In the genomic region with DNA sequence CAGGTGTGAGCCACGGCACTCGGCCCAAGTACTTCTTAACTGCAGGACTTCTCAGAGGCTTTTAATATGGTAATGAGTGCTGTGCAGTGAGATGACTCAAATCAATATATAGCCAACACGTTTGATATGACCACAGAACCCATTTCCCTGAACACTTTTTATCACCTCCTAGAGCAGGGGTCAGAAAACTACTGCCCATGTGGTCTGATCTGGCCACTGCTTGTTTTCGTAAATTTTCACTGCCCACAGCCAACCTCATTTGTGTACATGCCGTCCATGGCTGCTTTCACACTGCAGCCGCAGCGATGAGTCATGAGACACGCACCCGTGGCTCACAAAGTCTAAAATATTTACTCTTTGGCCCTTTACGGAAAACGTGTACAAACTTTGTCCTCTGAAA, we compare ENCODE assay signal across 18 cellular contexts.
DNase-seq lines count a peak whose midpoint lies in the region; ATAC-seq, FAIRE-seq and TF ChIP-seq lines count a peak whose summit lies in the region.
"Had no signal": no experiment of that assay in that cellular context is flagged by ENCODE, and none has a peak within 500 bp of the region (broad histone marks: within the 10 kb centered on the region; RNA-seq: fewer than 3 reads in every experiment).

No MANE protein-coding gene starts in this region.

- no peak overlapping the region for H3K27ac Mint-ChIP-seq in Calu3 (ENCODE audit: unreplicated experiment)
- no peak overlapping the region for H3K27ac Mint-ChIP-seq in activated naive CD4-positive, alpha-beta T cell treated with anti-CD3 and anti-CD28 coated beads for 36 hours
- no peak overlapping the region for H3K27ac Mint-ChIP-seq in CD8-positive, alpha-beta memory T cell
- H3K27ac Mint-ChIP-seq: activated CD4-positive, alpha-beta T cell treated with anti-CD3 and anti-CD28 coated beads, Interleukin-2, amount 10 ng/mL, durations not matched to agents 7 days and 5 days; stimulated activated naive B cell treated with anti-CD40 and anti-IgM and Interleukin-4, amounts not matched to agents 10 μg/mL and 1 μg/mL and 100 μg/mL, for 72 hours had no signal

- TF ChIP-seq POLR2A in K562 (conservative IDR thresholded peaks at IDR 0.05) (no peak), right lobe of liver (IDR thresholded peaks at IDR 0.05) (no peak)

- no peak for TF ChIP-seq CTCF in Calu3 (IDR thresholded peaks at IDR 0.05; ENCODE audit: unreplicated experiment)
- no peak for TF ChIP-seq CTCF in K562 (IDR thresholded peaks at IDR 0.05 in 2 of 3, conservative IDR thresholded peaks at IDR 0.05 in 1 of 3; ENCODE audit: insufficient read depth in 2 of 3, low read depth in 1 of 3, low read length in 3 of 3)
- no peak for TF ChIP-seq CTCF in right lobe of liver (IDR thresholded peaks at IDR 0.05)

- TF ChIP-seq EP300 in K562 (IDR thresholded peaks at IDR 0.05; ENCODE audit: low read length), result no peak

- no peaks in the 10 kb centered on the region for H3K4me1 ChIP-seq in K562 (replicated peaks in 1 of 2; ENCODE audit: control insufficient read depth in 2 of 2, insufficient read depth in 2 of 2, low read length in 2 of 2)
- no peaks in the 10 kb centered on the region for H3K4me1 ChIP-seq in right lobe of liver
- no peaks in the 10 kb centered on the region for H3K4me1 ChIP-seq in CD8-positive, alpha-beta memory T cell (ENCODE audit: insufficient read depth, low read length)
- H3K4me1 ChIP-seq: BLaER1, left lung had no signal

- no peak overlapping the region for H3K4me2 ChIP-seq in K562 (ENCODE audit: insufficient read depth, low read length)
- H3K4me2 ChIP-seq: BLaER1 had no signal

- H3K4me3 ChIP-seq in K562, result no peak overlapping the region
- H3K4me3 ChIP-seq in right lobe of liver, result no peak overlapping the region
- no peak overlapping the region for H3K4me3 ChIP-seq in CD8-positive, alpha-beta memory T cell (ENCODE audit: low read length)
- H3K4me3 ChIP-seq: BLaER1, left lung had no signal

- H3K27ac ChIP-seq in K562 (ENCODE audit: extremely low read depth, low read depth, low read length) (no peak overlapping the region), right lobe of liver (peak overlapping the region in 1 of 3 donors; percentile 61)
- no peak overlapping the region for H3K27ac ChIP-seq in CD8-positive, alpha-beta memory T cell (ENCODE audit: low read depth, low read length)
- H3K27ac ChIP-seq: BLaER1, left lung had no signal

- TF ChIP-seq RAD21 in K562 (CRISPR knock-in tag; conservative IDR thresholded peaks at IDR 0.05 in 1 of 2, IDR thresholded peaks at IDR 0.05 in 1 of 2), result no peak

- H4K20me1 ChIP-seq in K562 (replicated peaks; ENCODE audit: control insufficient read depth, insufficient read depth, low read length), result 0 out of 2 replicates have a peak, but pooled peaks cover 5% of the 10 kb centered on the region
- H4K20me1 ChIP-seq: BLaER1 had no signal

- no peaks in the 10 kb centered on the region for H3K9me3 ChIP-seq in K562 (replicated peaks; ENCODE audit: control insufficient read depth, insufficient read depth, low read depth, low read length)
- no peaks in the 10 kb centered on the region for H3K9me3 ChIP-seq in right lobe of liver
- no peaks in the 10 kb centered on the region for H3K9me3 ChIP-seq in CD8-positive, alpha-beta memory T cell (ENCODE audit: low read length)
- H3K9me3 ChIP-seq: BLaER1, left lung had no signal

- no peaks in the 10 kb centered on the region for H3K36me3 Mint-ChIP-seq in Calu3 (ENCODE audit: insufficient read depth, unreplicated experiment)
- no peaks in the 10 kb centered on the region for H3K36me3 Mint-ChIP-seq in activated naive CD4-positive, alpha-beta T cell treated with anti-CD3 and anti-CD28 coated beads for 36 hours (ENCODE audit: low read depth)
- no peaks in the 10 kb centered on the region for H3K36me3 Mint-ChIP-seq in CD8-positive, alpha-beta memory T cell
- H3K36me3 Mint-ChIP-seq: stimulated activated naive B cell treated with anti-CD40 and anti-IgM and Interleukin-4, amounts not matched to agents 10 μg/mL and 1 μg/mL and 100 μg/mL, for 72 hours had no signal

- peak overlapping the region; percentile 20 for H3K4me3 Mint-ChIP-seq in Calu3 (ENCODE audit: low read depth, unreplicated experiment)
- no peak overlapping the region for H3K4me3 Mint-ChIP-seq in activated naive CD4-positive, alpha-beta T cell treated with anti-CD3 and anti-CD28 coated beads for 36 hours
- H3K4me3 Mint-ChIP-seq in CD8-positive, alpha-beta memory T cell, result no peak overlapping the region
- H3K4me3 Mint-ChIP-seq: activated CD4-positive, alpha-beta T cell treated with anti-CD3 and anti-CD28 coated beads, Interleukin-2, amount 10 ng/mL, durations not matched to agents 7 days and 5 days; stimulated activated naive B cell treated with anti-CD40 and anti-IgM and Interleukin-4, amounts not matched to agents 10 μg/mL and 1 μg/mL and 100 μg/mL, for 72 hours had no signal

- H2AFZ ChIP-seq in K562 (ENCODE audit: low read depth, low read length), result no peak overlapping the region

- DNase-seq in Calu3 (peak; percentile 43), HT1080 (ENCODE audit: low read depth) (peak; percentile 81), K562 (ENCODE audit: extremely low read depth in 1 of 4, low spot score in 3 of 4) (no peak), right lobe of liver (peak in 2 of 3 donors; percentile 54 to 68), putamen (ENCODE audit: low spot score) (no peak), Right ventricle myocardium inferior (ENCODE audit: missing footprints) (no peak)
- no peak for DNase-seq in activated naive CD4-positive, alpha-beta T cell treated with anti-CD3 and anti-CD28 coated beads for 36 hours
- no peak for DNase-seq in CD8-positive, alpha-beta memory T cell
- DNase-seq: activated CD4-positive, alpha-beta T cell treated with anti-CD3 and anti-CD28 coated beads, Interleukin-2, amount 10 ng/mL, durations not matched to agents 7 days and 5 days; activated effector memory CD4-positive, alpha-beta T cell treated with Interleukin-2 at 50 U/mL for 16 hours; foreskin melanocyte; left lung; NCI-H1436 treated with DMSO at 0.1 percent for 48 hours; NCI-H774; occipital lobe; stimulated activated naive B cell treated with anti-CD40 and anti-IgM and Interleukin-4, amounts not matched to agents 10 μg/mL and 1 μg/mL and 100 μg/mL, for 72 hours had no signal

- POLR2A ChIA-PET in K562 (lab: Yijun Ruan, JAX), result no interaction called here
- POLR2A ChIA-PET in CD8-positive, alpha-beta memory T cell (lab: Charles Lee), result no interaction called here

- H3K4me1 Mint-ChIP-seq in Calu3 (ENCODE audit: low read depth, unreplicated experiment), result peaks cover 9% of the 10 kb centered on the region
- no peaks in the 10 kb centered on the region for H3K4me1 Mint-ChIP-seq in activated naive CD4-positive, alpha-beta T cell treated with anti-CD3 and anti-CD28 coated beads for 36 hours (ENCODE audit: low read depth)
- no peaks in the 10 kb centered on the region for H3K4me1 Mint-ChIP-seq in CD8-positive, alpha-beta memory T cell
- H3K4me1 Mint-ChIP-seq: activated CD4-positive, alpha-beta T cell treated with anti-CD3 and anti-CD28 coated beads, Interleukin-2, amount 10 ng/mL, durations not matched to agents 7 days and 5 days; stimulated activated naive B cell treated with anti-CD40 and anti-IgM and Interleukin-4, amounts not matched to agents 10 μg/mL and 1 μg/mL and 100 μg/mL, for 72 hours had no signal

- peaks cover 78% of the 10 kb centered on the region for H3K27me3 Mint-ChIP-seq in Calu3 (ENCODE audit: unreplicated experiment)
- peaks cover 5% of the 10 kb centered on the region for H3K27me3 Mint-ChIP-seq in activated naive CD4-positive, alpha-beta T cell treated with anti-CD3 and anti-CD28 coated beads for 36 hours (ENCODE audit: low read depth)
- peaks cover 2 to 27% of the 10 kb centered on the region in 2 donors for H3K27me3 Mint-ChIP-seq in CD8-positive, alpha-beta memory T cell

- H3K79me2 ChIP-seq in K562 (ENCODE audit: control insufficient read depth, insufficient read depth, low read length), result no peaks in the 10 kb centered on the region

- in situ Hi-C loops in K562 (cut with MboI), result no loop called here

- intact Hi-C loops in Calu3 (cut with micrococcal nuclease; ENCODE audit: unreplicated experiment), result loop anchor here (2.0 kb wide), 2 partner anchors 133 to 457 kb away; no protein-coding TSS in a partner anchor
- intact Hi-C loops in K562 (cut with micrococcal nuclease), result no loop called here
- intact Hi-C loops in right lobe of liver (cut with DNase I), result no loop called here
- intact Hi-C loops in activated naive CD4-positive, alpha-beta T cell treated with anti-CD3 and anti-CD28 coated beads for 36 hours (cut with micrococcal nuclease), result loop anchor here (10.0 kb wide), 1 partner anchor 685 kb away; no protein-coding TSS in a partner anchor
- intact Hi-C loops in Right ventricle myocardium inferior (cut with DNase I), result loop anchor here (2.0 kb wide), 1 partner anchor 129 kb away; no protein-coding TSS in a partner anchor

- no peaks in the 10 kb centered on the region for H3K9me3 Mint-ChIP-seq in Calu3 (ENCODE audit: low read depth, unreplicated experiment)
- H3K9me3 Mint-ChIP-seq in activated naive CD4-positive, alpha-beta T cell treated with anti-CD3 and anti-CD28 coated beads for 36 hours, result no peaks in the 10 kb centered on the region
- peaks cover 0 to 1% (median 0%) of the 10 kb centered on the region in 5 donors for H3K9me3 Mint-ChIP-seq in CD8-positive, alpha-beta memory T cell
- H3K9me3 Mint-ChIP-seq: activated CD4-positive, alpha-beta T cell treated with anti-CD3 and anti-CD28 coated beads, Interleukin-2, amount 10 ng/mL, durations not matched to agents 7 days and 5 days; stimulated activated naive B cell treated with anti-CD40 and anti-IgM and Interleukin-4, amounts not matched to agents 10 μg/mL and 1 μg/mL and 100 μg/mL, for 72 hours had no signal

- BruUV-seq in Calu3 (replicated peaks; lab: Mats Ljungman, UMichigan), result no TSS peak
- BruUV-seq in K562 (replicated peaks; lab: Mats Ljungman, UMichigan), result no TSS peak

- peaks cover 2 to 24% of the 10 kb centered on the region in 2 experiments; a peak in 2 of 5 replicates for H3K27me3 ChIP-seq in K562 (ENCODE audit: control insufficient read depth in 2 of 2, insufficient read depth in 2 of 2, low read length in 2 of 2)
- no peaks in the 10 kb centered on the region for H3K27me3 ChIP-seq in right lobe of liver
- H3K27me3 ChIP-seq in CD8-positive, alpha-beta memory T cell (ENCODE audit: insufficient read depth, low read length, poor library complexity, severe bottlenecking), result no peaks in the 10 kb centered on the region
- H3K27me3 ChIP-seq: BLaER1, left lung had no signal

- H3K36me3 ChIP-seq in K562 (ENCODE audit: control insufficient read depth, insufficient read depth, low read length), result no peaks in the 10 kb centered on the region
- no peaks in the 10 kb centered on the region for H3K36me3 ChIP-seq in right lobe of liver
- H3K36me3 ChIP-seq in CD8-positive, alpha-beta memory T cell (ENCODE audit: insufficient read depth, low read length), result no peaks in the 10 kb centered on the region
- H3K36me3 ChIP-seq: BLaER1, left lung had no signal

- under 1% methylated on average over 11 of the region's 11 CpGs for WGBS in K562 (ENCODE audit: insufficient coverage, low coverage, missing lambda C conversion rate)
- WGBS in right lobe of liver (ENCODE audit: insufficient coverage, low coverage, low lambda C conversion rate, missing lambda C conversion rate), result 33% methylated on average over 10 of the region's 11 CpGs

- no peak overlapping the region for H3K9ac ChIP-seq in K562 (ENCODE audit: insufficient read depth in 1 of 2, low read depth in 2 of 2, low read length in 2 of 2)
- H3K9ac ChIP-seq: BLaER1 had no signal

- ATAC-seq in K562, result no peak
- ATAC-seq in right lobe of liver, result peak; percentile 49 to 88 (median 67)
- no peak for ATAC-seq in Right ventricle myocardium inferior
- ATAC-seq: left lung; stimulated activated naive B cell treated with anti-CD40 and anti-IgM and Interleukin-4, amounts not matched to agents 10 μg/mL and 1 μg/mL and 100 μg/mL, for 72 hours had no signal

- no peak for FAIRE-seq in K562 (lab: Jason Lieb, UNC)
- FAIRE-seq: colon had no signal

- CTCF ChIA-PET in Calu3 (lab: Charles Lee) (no interaction called here), K562 (lab: Yijun Ruan, JAX; ENCODE audit: low intra/inter-chr PET ratio) (no interaction called here)
- CTCF ChIA-PET in activated naive CD4-positive, alpha-beta T cell treated with anti-CD3 and anti-CD28 coated beads for 36 hours (lab: Charles Lee), result no interaction called here
- CTCF ChIA-PET in CD8-positive, alpha-beta memory T cell (lab: Charles Lee), result no interaction called here

- no peaks in the 10 kb centered on the region for H3K9me1 ChIP-seq in K562 (ENCODE audit: control insufficient read depth, insufficient read depth, low read length)

Comparison
In these comparisons a context has a peak if more than half of its experiments do, and no peak if none do; other contexts are left out.
1. DNase-seq: peak in Calu3 (single experiment), HT1080 (single experiment) and right lobe of liver (2 of 3); none in K562 (0 of 4), putamen (single experiment), activated naive CD4-positive, alpha-beta T cell treated with anti-CD3 and anti-CD28 coated beads for 36 hours (single experiment), Right ventricle myocardium inferior (single experiment) and CD8-positive, alpha-beta memory T cell (0 of 5).
2. ATAC-seq: peak in right lobe of liver (4 of 4); none in K562 (single experiment) and Right ventricle myocardium inferior (single experiment).
3. intact Hi-C loops: an anchor here in Calu3 (2.0 kb wide), activated naive CD4-positive, alpha-beta T cell treated with anti-CD3 and anti-CD28 coated beads for 36 hours (10.0 kb wide) and Right ventricle myocardium inferior (2.0 kb wide); none called in K562 and right lobe of liver.